22 cellular contexts compared by ENCODE assay signal in the genomic region with DNA sequence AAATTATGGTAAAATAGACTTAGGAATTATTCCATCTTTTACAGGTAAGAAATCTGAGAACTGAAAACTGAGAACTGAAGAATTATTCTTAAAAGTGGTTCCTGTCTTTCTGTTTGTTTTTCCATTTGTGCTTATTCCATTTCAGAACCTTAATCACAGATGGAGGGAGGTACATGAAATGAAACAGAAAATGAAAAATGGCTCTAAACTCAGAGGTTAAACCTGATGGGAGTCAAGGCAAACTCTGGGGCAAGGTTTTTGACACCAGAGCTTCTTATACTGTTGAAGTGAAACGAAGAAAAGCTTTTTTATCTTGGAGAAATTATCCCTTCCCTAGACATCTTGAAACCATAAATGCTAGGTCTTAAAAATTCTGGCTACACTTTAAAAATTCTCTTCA.
DNase-seq lines count a peak whose midpoint lies in the region; ATAC-seq, FAIRE-seq and TF ChIP-seq lines count a peak whose summit lies in the region.
"Had no signal": no experiment of that assay in that cellular context is flagged by ENCODE, and none has a peak within 500 bp of the region (broad histone marks: within the 10 kb centered on the region; RNA-seq: fewer than 3 reads in every experiment).

No MANE protein-coding gene starts in this region.

- H3K9ac ChIP-seq in MM.1S (ENCODE audit: low read length): no peak overlapping the region
- H3K9ac ChIP-seq: GM23248 had no signal

- POLR2A ChIA-PET in T-cell (lab: Charles Lee): no interaction called here

- no peaks in the 10 kb centered on the region for H3K27me3 ChIP-seq in MM.1S (replicated peaks; ENCODE audit: insufficient read depth, low read length)
- H3K27me3 ChIP-seq in testis: no peaks in the 10 kb centered on the region
- H3K27me3 ChIP-seq: BE2C had no signal

- no peaks in the 10 kb centered on the region for H3K79me2 ChIP-seq in MM.1S (ENCODE audit: low read length)

- peak; percentile 59 for ATAC-seq in GM21390 (IDR thresholded peaks at IDR 0.05; ENCODE audit: unreplicated experiment)
- ATAC-seq in T-cell (replicated peaks in 1 of 4): no peak
- no peak for ATAC-seq in GM21737 (IDR thresholded peaks at IDR 0.05; ENCODE audit: unreplicated experiment)
- ATAC-seq in GM19455 (IDR thresholded peaks at IDR 0.05; ENCODE audit: unreplicated experiment): no peak
- ATAC-seq: K562 had no signal

- no peaks in the 10 kb centered on the region for H3K36me3 ChIP-seq in MM.1S (replicated peaks; ENCODE audit: insufficient read depth, low read length)
- H3K36me3 ChIP-seq in testis (ENCODE audit: low read depth, missing control alignments): no peaks in the 10 kb centered on the region
- H3K36me3 ChIP-seq: BE2C had no signal

- peaks cover 4% of the 10 kb centered on the region; the same call in 1 of the 2 replicates for H3F3A ChIP-seq in MM.1S (ENCODE audit: insufficient read depth, low read length)

- H3K4me3 ChIP-seq in MM.1S (ENCODE audit: low read length) (no peak overlapping the region), testis (no peak overlapping the region)
- H3K4me3 ChIP-seq: GM23248, K562 had no signal

- CTCF ChIA-PET in T-cell (lab: Charles Lee): no interaction called here

- H2AFZ ChIP-seq in MM.1S (ENCODE audit: low read length): no peak overlapping the region
- H2AFZ ChIP-seq: GM23248 had no signal

- H3K9me3 ChIP-seq in MM.1S (replicated peaks; ENCODE audit: insufficient read depth, low read length): no peaks in the 10 kb centered on the region
- no peaks in the 10 kb centered on the region for H3K9me3 ChIP-seq in testis
- H3K9me3 ChIP-seq: BE2C, Caco-2 had no signal

- H3K27ac Mint-ChIP-seq in T-cell: no peak overlapping the region
- H3K27ac Mint-ChIP-seq: CD4-positive, CD25-positive, alpha-beta regulatory T cell; CD8-positive, alpha-beta memory T cell had no signal

- TF ChIP-seq POLR2A in testis (IDR thresholded peaks at IDR 0.05): no peak

- peak overlapping the region; percentile 37 for H3K4me2 ChIP-seq in MM.1S (ENCODE audit: low read depth, low read length)

- 41 to 49% methylated on average over 1 of the region's 1 CpG for WGBS in testis, 2 donors

- DNase-seq in MM.1S (peak; percentile 42), T-cell (no peak), testis (no peak)
- DNase-seq: ACHN; BE2C; C1 segment of cervical spinal cord; Caco-2; CD4-positive, CD25-positive, alpha-beta regulatory T cell; CD8-positive, alpha-beta memory T cell; GM23248; HCEC 1CT; Karpas-422 had no signal

- H3K27me3 Mint-ChIP-seq in T-cell: no peaks in the 10 kb centered on the region
- H3K27me3 Mint-ChIP-seq: CD4-positive, CD25-positive, alpha-beta regulatory T cell; CD8-positive, alpha-beta memory T cell had no signal

- no peaks in the 10 kb centered on the region for H3K9me2 ChIP-seq in MM.1S (replicated peaks; ENCODE audit: insufficient read depth, low read length)

- no peak for TF ChIP-seq CTCF in MM.1S (IDR thresholded peaks at IDR 0.05; ENCODE audit: low read length)
- TF ChIP-seq CTCF in testis (IDR thresholded peaks at IDR 0.05): no peak

- no peak overlapping the region for H3K4me3 Mint-ChIP-seq in T-cell
- H3K4me3 Mint-ChIP-seq: CD4-positive, CD25-positive, alpha-beta regulatory T cell; CD8-positive, alpha-beta memory T cell had no signal

- peaks cover 18 to 21% (median 19%) of the 10 kb centered on the region in 3 donors for H3K9me3 Mint-ChIP-seq in T-cell

- peak; percentile 39 for FAIRE-seq in endometrium (lab: Jason Lieb, UNC)
- FAIRE-seq: A204.1, D721Med, G401.6, HTR-8/SVneo, K562 had no signal

- intact Hi-C loops in testis (cut with DNase I; ENCODE audit: low total_unique reads): no loop called here

- peak overlapping the region; percentile 31; the same call in 1 of the 2 replicates for H3K27ac ChIP-seq in MM.1S (ENCODE audit: low read length)
- H3K27ac ChIP-seq in testis: no peak overlapping the region
- H3K27ac ChIP-seq: GM23248, HL-60 had no signal

- H3K4me1 ChIP-seq in MM.1S (ENCODE audit: low read length) (peaks cover 6% of the 10 kb centered on the region), testis (no peaks in the 10 kb centered on the region)
- H3K4me1 ChIP-seq: BE2C had no signal

- no peaks in the 10 kb centered on the region for H4K20me1 ChIP-seq in MM.1S (ENCODE audit: insufficient read depth, low read length)

- no peaks in the 10 kb centered on the region for H3K4me1 Mint-ChIP-seq in T-cell
- H3K4me1 Mint-ChIP-seq: CD4-positive, CD25-positive, alpha-beta regulatory T cell; CD8-positive, alpha-beta memory T cell had no signal

- H3K36me3 Mint-ChIP-seq in T-cell: no peaks in the 10 kb centered on the region
- H3K36me3 Mint-ChIP-seq: CD4-positive, CD25-positive, alpha-beta regulatory T cell; CD8-positive, alpha-beta memory T cell had no signal
